Comparison of ENCODE assay signal across 15 cellular contexts in genomic region chr1:234529661-234530237, GRCh38. TPM values are rescaled to one million over a fixed set of nuclear protein-coding genes. Genes with fewer than 3 reads are reported as not detected.
DNase-seq lines count a peak whose midpoint lies in the region; ATAC-seq and TF ChIP-seq lines count a peak whose summit lies in the region.
"Had no signal": no experiment of that assay in that cellular context is flagged by ENCODE, and none has a peak within 500 bp of the region (broad histone marks: within the 10 kb centered on the region; RNA-seq: fewer than 3 reads in every experiment).

No MANE protein-coding gene starts in this region.

- WGBS in prostate gland, result 89% methylated on average over 2 of the region's 2 CpGs

- H3K27ac Mint-ChIP-seq in activated CD8-positive, alpha-beta T cell treated with anti-CD3 and anti-CD28 coated beads, Interleukin-2, amount 10 ng/mL, durations not matched to agents 7 days and 5 days, result no peak overlapping the region
- no peak overlapping the region for H3K27ac Mint-ChIP-seq in activated naive CD4-positive, alpha-beta T cell treated with anti-CD3 and anti-CD28 coated beads, Interleukin-2, amount 10 ng/mL, durations not matched to agents 7 days and 5 days
- no peak overlapping the region for H3K27ac Mint-ChIP-seq in activated CD4-positive, alpha-beta memory T cell treated with anti-CD3 and anti-CD28 coated beads, Interleukin-2, amount 10 ng/mL, durations not matched to agents 7 days and 5 days
- H3K27ac Mint-ChIP-seq: activated naive CD4-positive, alpha-beta T cell treated with anti-CD3 and anti-CD28 coated beads, Interleukin-2, amount 50 U/mL, for 24 hours had no signal

- DNase-seq in AG10803 (ENCODE audit: low read depth) (peak; percentile 45), prostate gland (ENCODE audit: low spot score) (no peak)
- DNase-seq in activated CD8-positive, alpha-beta T cell treated with anti-CD3 and anti-CD28 coated beads, Interleukin-2, amount 10 ng/mL, durations not matched to agents 7 days and 5 days, result no peak
- DNase-seq in activated T-cell treated with anti-CD3 and anti-CD28 coated beads, Interleukin-2, amount 50 U/mL, for 4 hours, result no peak
- DNase-seq in activated naive CD4-positive, alpha-beta T cell treated with anti-CD3 and anti-CD28 coated beads, Interleukin-2, amount 10 ng/mL, durations not matched to agents 7 days and 5 days, result no peak
- no peak for DNase-seq in activated CD4-positive, alpha-beta memory T cell treated with anti-CD3 and anti-CD28 coated beads, Interleukin-2, amount 10 ng/mL, durations not matched to agents 7 days and 5 days
- DNase-seq: activated CD4-positive, alpha-beta T cell treated with anti-CD3 and anti-CD28 coated beads, Interleukin-2, amount 50 U/mL, for 1 hour; C1 segment of cervical spinal cord; glutamatergic neuron; NCI-H1436 treated with DMSO at 0.1 percent for 48 hours; pancreas had no signal

- CTCF ChIA-PET in HEK293 (lab: Yijun Ruan, JAX), result interaction anchor here (0.6 to 1.0 kb wide), 3 partner anchors 53 to 82 kb away, joined by 3 to 4 read pairs (median 3); no protein-coding TSS in a partner anchor
- CTCF ChIA-PET in activated CD8-positive, alpha-beta T cell treated with anti-CD3 and anti-CD28 coated beads, Interleukin-2, amount 10 ng/mL, durations not matched to agents 7 days and 5 days (lab: Charles Lee), result interaction anchor here (0.6 to 2.0 kb wide), 7 partner anchors 14 to 980 kb away, joined by 3 to 8 read pairs (median 3); no protein-coding TSS in a partner anchor
- CTCF ChIA-PET in activated naive CD4-positive, alpha-beta T cell treated with anti-CD3 and anti-CD28 coated beads, Interleukin-2, amount 10 ng/mL, durations not matched to agents 7 days and 5 days (lab: Charles Lee), result interaction anchor here (0.8 to 1.8 kb wide), 4 partner anchors 8 to 47 kb away, joined by 3 to 5 read pairs (median 4); no protein-coding TSS in a partner anchor
- CTCF ChIA-PET in activated CD4-positive, alpha-beta memory T cell treated with anti-CD3 and anti-CD28 coated beads, Interleukin-2, amount 10 ng/mL, durations not matched to agents 7 days and 5 days (lab: Charles Lee), result interaction anchor here (0.7 to 1.5 kb wide), 6 partner anchors 15 to 911 kb away, joined by 3 to 6 read pairs (median 4); no protein-coding TSS in a partner anchor

- H3K4me1 ChIP-seq in HEK293 (ENCODE audit: control insufficient read depth, insufficient read depth, low read length) (peaks cover 15% of the 10 kb centered on the region), prostate gland (replicated peaks) (peaks cover 31% of the 10 kb centered on the region)

- H3K27me3 Mint-ChIP-seq in activated CD8-positive, alpha-beta T cell treated with anti-CD3 and anti-CD28 coated beads, Interleukin-2, amount 10 ng/mL, durations not matched to agents 7 days and 5 days (ENCODE audit: low read depth), result peaks cover 9% of the 10 kb centered on the region
- H3K27me3 Mint-ChIP-seq in activated T-cell treated with anti-CD3 and anti-CD28 coated beads, Interleukin-2, amount 50 U/mL, for 4 hours (ENCODE audit: low read depth), result peaks cover 6% of the 10 kb centered on the region
- H3K27me3 Mint-ChIP-seq in activated naive CD4-positive, alpha-beta T cell treated with anti-CD3 and anti-CD28 coated beads, Interleukin-2, amount 10 ng/mL, durations not matched to agents 7 days and 5 days, result peaks cover 24% of the 10 kb centered on the region
- H3K27me3 Mint-ChIP-seq in activated CD4-positive, alpha-beta memory T cell treated with anti-CD3 and anti-CD28 coated beads, Interleukin-2, amount 10 ng/mL, durations not matched to agents 7 days and 5 days, result peaks cover 28% of the 10 kb centered on the region

- H3K4me1 Mint-ChIP-seq in activated CD8-positive, alpha-beta T cell treated with anti-CD3 and anti-CD28 coated beads, Interleukin-2, amount 10 ng/mL, durations not matched to agents 7 days and 5 days (ENCODE audit: low read depth), result peaks cover 33% of the 10 kb centered on the region
- peaks cover 6% of the 10 kb centered on the region for H3K4me1 Mint-ChIP-seq in activated T-cell treated with anti-CD3 and anti-CD28 coated beads, Interleukin-2, amount 50 U/mL, for 4 hours (ENCODE audit: low read depth)
- peaks cover 29% of the 10 kb centered on the region for H3K4me1 Mint-ChIP-seq in activated naive CD4-positive, alpha-beta T cell treated with anti-CD3 and anti-CD28 coated beads, Interleukin-2, amount 10 ng/mL, durations not matched to agents 7 days and 5 days
- peaks cover 20% of the 10 kb centered on the region for H3K4me1 Mint-ChIP-seq in activated CD4-positive, alpha-beta memory T cell treated with anti-CD3 and anti-CD28 coated beads, Interleukin-2, amount 10 ng/mL, durations not matched to agents 7 days and 5 days

- no peaks in the 10 kb centered on the region for H3K36me3 ChIP-seq in HEK293 (ENCODE audit: control insufficient read depth in 2 of 2, insufficient read depth in 1 of 2, low read length in 2 of 2)
- no peaks in the 10 kb centered on the region for H3K36me3 ChIP-seq in prostate gland
- H3K36me3 ChIP-seq: pancreas had no signal

- TF ChIP-seq CTCF in AG10803 (conservative IDR thresholded peaks at IDR 0.05; ENCODE audit: low read length), result no peak
- no peak for TF ChIP-seq CTCF in HEK293 (tag by site-specific recombination; IDR thresholded peaks at IDR 0.05)
- no peak for TF ChIP-seq CTCF in prostate gland (IDR thresholded peaks at IDR 0.05)

- H3K9me3 ChIP-seq in HEK293 (ENCODE audit: control insufficient read depth, insufficient read depth, low read depth, low read length) (no peaks in the 10 kb centered on the region), prostate gland (no peaks in the 10 kb centered on the region)
- H3K9me3 ChIP-seq: pancreas had no signal

- H3K36me3 Mint-ChIP-seq in activated CD8-positive, alpha-beta T cell treated with anti-CD3 and anti-CD28 coated beads, Interleukin-2, amount 10 ng/mL, durations not matched to agents 7 days and 5 days (ENCODE audit: low read depth), result no peaks in the 10 kb centered on the region
- no peaks in the 10 kb centered on the region for H3K36me3 Mint-ChIP-seq in activated T-cell treated with anti-CD3 and anti-CD28 coated beads, Interleukin-2, amount 50 U/mL, for 4 hours (ENCODE audit: insufficient read depth)
- H3K36me3 Mint-ChIP-seq in activated naive CD4-positive, alpha-beta T cell treated with anti-CD3 and anti-CD28 coated beads, Interleukin-2, amount 10 ng/mL, durations not matched to agents 7 days and 5 days, result no peaks in the 10 kb centered on the region
- no peaks in the 10 kb centered on the region for H3K36me3 Mint-ChIP-seq in activated CD4-positive, alpha-beta memory T cell treated with anti-CD3 and anti-CD28 coated beads, Interleukin-2, amount 10 ng/mL, durations not matched to agents 7 days and 5 days (ENCODE audit: low read depth)
- H3K36me3 Mint-ChIP-seq: activated naive CD4-positive, alpha-beta T cell treated with anti-CD3 and anti-CD28 coated beads, Interleukin-2, amount 50 U/mL, for 24 hours had no signal

- H3K27me3 ChIP-seq in prostate gland (replicated peaks; ENCODE audit: insufficient read depth), result no peaks in the 10 kb centered on the region
- H3K27me3 ChIP-seq: pancreas had no signal

- no peak for TF ChIP-seq POLR2A in prostate gland (IDR thresholded peaks at IDR 0.05)

- ATAC-seq in activated CD8-positive, alpha-beta T cell treated with anti-CD3 and anti-CD28 coated beads, Interleukin-2, amount 10 ng/mL, durations not matched to agents 7 days and 5 days, result peak; percentile 60
- ATAC-seq in activated T-cell treated with anti-CD3 and anti-CD28 coated beads, Interleukin-2, amount 50 U/mL, for 4 hours, result no peak
- ATAC-seq in HG02571 (IDR thresholded peaks at IDR 0.05; ENCODE audit: unreplicated experiment), result no peak
- ATAC-seq: pancreas, SK-N-SH treated with all-trans-retinoic acid at 6 μM for 48 hours had no signal

- POLR2A ChIA-PET in HEK293 (lab: Yijun Ruan, JAX), result interaction anchor here (0.6 to 2.6 kb wide), 4 partner anchors 15 to 160 kb away, joined by 4 to 13 read pairs (median 5); no protein-coding TSS in a partner anchor
- POLR2A ChIA-PET in activated CD8-positive, alpha-beta T cell treated with anti-CD3 and anti-CD28 coated beads, Interleukin-2, amount 10 ng/mL, durations not matched to agents 7 days and 5 days (lab: Charles Lee), result interaction anchor here (0.7 to 1.7 kb wide), 2 partner anchors 10 to 70 kb away, joined by 4 to 6 read pairs; no protein-coding TSS in a partner anchor
- POLR2A ChIA-PET in activated CD4-positive, alpha-beta memory T cell treated with anti-CD3 and anti-CD28 coated beads, Interleukin-2, amount 10 ng/mL, durations not matched to agents 7 days and 5 days (lab: Charles Lee), result interaction anchor here (1.5 to 1.6 kb wide), 2 partner anchors 10 to 15 kb away, joined by 3 to 8 read pairs; no protein-coding TSS in a partner anchor

- no peak overlapping the region for H3K4me3 ChIP-seq in AG10803 (ENCODE audit: low read length)
- no peak overlapping the region for H3K4me3 ChIP-seq in HEK293 (ENCODE audit: low read depth, low read length)
- H3K4me3 ChIP-seq in prostate gland, result no peak overlapping the region

- no peak overlapping the region for H3K27ac ChIP-seq in HEK293 (ENCODE audit: extremely low read depth, low read depth, low read length)
- peak overlapping the region; percentile 99 to 100 for H3K27ac ChIP-seq in prostate gland

- H3K9me3 Mint-ChIP-seq in activated CD8-positive, alpha-beta T cell treated with anti-CD3 and anti-CD28 coated beads, Interleukin-2, amount 10 ng/mL, durations not matched to agents 7 days and 5 days (ENCODE audit: insufficient read depth), result no peaks in the 10 kb centered on the region
- H3K9me3 Mint-ChIP-seq in activated T-cell treated with anti-CD3 and anti-CD28 coated beads, Interleukin-2, amount 50 U/mL, for 4 hours, result no peaks in the 10 kb centered on the region
- H3K9me3 Mint-ChIP-seq in activated naive CD4-positive, alpha-beta T cell treated with anti-CD3 and anti-CD28 coated beads, Interleukin-2, amount 10 ng/mL, durations not matched to agents 7 days and 5 days, result no peaks in the 10 kb centered on the region
- H3K9me3 Mint-ChIP-seq in activated CD4-positive, alpha-beta memory T cell treated with anti-CD3 and anti-CD28 coated beads, Interleukin-2, amount 10 ng/mL, durations not matched to agents 7 days and 5 days, result no peaks in the 10 kb centered on the region
- H3K9me3 Mint-ChIP-seq: activated naive CD4-positive, alpha-beta T cell treated with anti-CD3 and anti-CD28 coated beads, Interleukin-2, amount 50 U/mL, for 24 hours had no signal

- no peak overlapping the region for H3K4me3 Mint-ChIP-seq in activated CD8-positive, alpha-beta T cell treated with anti-CD3 and anti-CD28 coated beads, Interleukin-2, amount 10 ng/mL, durations not matched to agents 7 days and 5 days
- no peak overlapping the region for H3K4me3 Mint-ChIP-seq in activated T-cell treated with anti-CD3 and anti-CD28 coated beads, Interleukin-2, amount 50 U/mL, for 4 hours
- no peak overlapping the region for H3K4me3 Mint-ChIP-seq in activated naive CD4-positive, alpha-beta T cell treated with anti-CD3 and anti-CD28 coated beads, Interleukin-2, amount 10 ng/mL, durations not matched to agents 7 days and 5 days
- no peak overlapping the region for H3K4me3 Mint-ChIP-seq in activated CD4-positive, alpha-beta memory T cell treated with anti-CD3 and anti-CD28 coated beads, Interleukin-2, amount 10 ng/mL, durations not matched to agents 7 days and 5 days
- H3K4me3 Mint-ChIP-seq: activated naive CD4-positive, alpha-beta T cell treated with anti-CD3 and anti-CD28 coated beads, Interleukin-2, amount 50 U/mL, for 24 hours had no signal

- intact Hi-C loops in prostate gland (cut with DNase I), result loop anchor here (5.0 to 10.0 kb wide), 3 partner anchors 193 to 455 kb away; no protein-coding TSS in a partner anchor

RNA-seq across cellular contexts. Expression of gene TARBP1, which starts 50.8 kb away (rescaled TPM):
- total RNA-seq in activated CD8-positive, alpha-beta T cell treated with anti-CD3 and anti-CD28 coated beads, Interleukin-2, amount 10 ng/mL, durations not matched to agents 7 days and 5 days, result 10 to 100 TPM; 35.7 TPM
- 10 to 100 TPM; 24.8 to 33.0 TPM for total RNA-seq in prostate gland
- total RNA-seq in activated T-cell treated with anti-CD3 and anti-CD28 coated beads, Interleukin-2, amount 50 U/mL, for 4 hours, result 10 to 100 TPM; 27.6 to 38.0 (median 33.5) TPM
- 10 to 100 TPM; 24.8 to 25.0 TPM for total RNA-seq in activated CD4-positive, alpha-beta memory T cell treated with anti-CD3 and anti-CD28 coated beads, Interleukin-2, amount 10 ng/mL, durations not matched to agents 7 days and 5 days
